In the genomic region with DNA sequence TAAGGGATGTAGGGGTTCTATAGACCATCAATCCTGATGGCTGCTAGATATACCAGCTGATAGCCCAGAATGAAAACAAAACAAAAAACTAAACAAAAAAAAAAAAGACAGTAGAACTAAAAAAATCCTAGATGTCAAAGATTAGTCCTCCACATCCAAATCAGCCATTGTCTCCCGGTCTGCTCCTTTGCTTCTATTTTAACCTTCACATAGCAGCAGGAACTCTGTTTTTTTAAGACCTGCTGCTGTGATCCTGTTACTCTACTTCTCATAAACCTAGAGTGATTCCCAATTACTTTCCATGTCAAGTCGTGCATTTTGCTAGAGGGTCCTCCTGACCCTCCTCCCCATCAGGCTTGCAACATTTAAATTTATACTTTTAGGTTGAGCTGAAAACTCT, we compare ENCODE assay signal across 9 cellular contexts. TPM values are rescaled to one million over a fixed set of nuclear protein-coding genes. Genes with fewer than 3 reads are reported as not detected.
DNase-seq lines count a peak whose midpoint lies in the region; ATAC-seq and TF ChIP-seq lines count a peak whose summit lies in the region.
"Had no signal": no experiment of that assay in that cellular context is flagged by ENCODE, and none has a peak within 500 bp of the region (broad histone marks: within the 10 kb centered on the region; RNA-seq: fewer than 3 reads in every experiment).

No MANE protein-coding gene starts in this region.

- H3K4me1 Mint-ChIP-seq in neural crest cell = peaks cover 40% of the 10 kb centered on the region

- intact Hi-C loops in heart right ventricle (cut with DNase I) (loop anchor here in 1 of 10 donors (5.0 kb wide), 1 partner anchor 35 kb away; no protein-coding TSS in a partner anchor), Right ventricle myocardium superior (cut with DNase I) (no loop called here), vagina (cut with DNase I) (loop anchor here (5.0 kb wide), 1 partner anchor 165 kb away; the partner anchor contains the start of gene PLXND1)

- peak overlapping the region; percentile 69 for H3K4me3 Mint-ChIP-seq in neural crest cell

- DNase-seq in heart right ventricle (no peak), Right ventricle myocardium superior (no peak), cerebellum (ENCODE audit: low spot score) (peak; percentile 24), neural crest cell (ENCODE audit: low read depth, low spot score) (no peak), vagina (ENCODE audit: extremely low spot score in 2 of 2) (no peak), NCI-H2196 treated with DMSO at 0.1 percent for 48 hours (lab: John Stamatoyannopoulos, UW; ENCODE audit: unreplicated experiment) (no peak), NCI-H526 (lab: John Stamatoyannopoulos, UW) (no peak)
- DNase-seq: SHP77 had no signal

- H3K27ac ChIP-seq in heart right ventricle = peak overlapping the region; percentile 14 to 96 (median 89)
- H3K27ac ChIP-seq in vagina = peak overlapping the region; percentile 94

- H3K4me1 ChIP-seq in heart right ventricle (peaks cover 22 to 64% (median 50%) of the 10 kb centered on the region in 9 donors), vagina (peaks cover 51% of the 10 kb centered on the region)

- no peak for TF ChIP-seq POLR2A in vagina (IDR thresholded peaks at IDR 0.05)

- TF ChIP-seq CTCF in heart right ventricle (IDR thresholded peaks at IDR 0.05) (no peak), neural crest cell (conservative IDR thresholded peaks at IDR 0.05) (no peak), vagina (IDR thresholded peaks at IDR 0.05) (no peak)

- H3K9me3 Mint-ChIP-seq in neural crest cell = no peaks in the 10 kb centered on the region

- 28 to 31% methylated on average over 2 of the region's 2 CpGs for WGBS in heart right ventricle, 2 donors

- H3K36me3 ChIP-seq in heart right ventricle (peaks cover 0 to 10% (median 2%) of the 10 kb centered on the region in 9 donors), vagina (peaks cover 0 to 3% of the 10 kb centered on the region in 2 donors)

- no peak for ATAC-seq in heart right ventricle
- no peak for ATAC-seq in Right ventricle myocardium superior (ENCODE audit: poor library complexity)
- ATAC-seq in HG02763 (IDR thresholded peaks at IDR 0.05; ENCODE audit: unreplicated experiment) = no peak

- H3K4me3 ChIP-seq in heart right ventricle = no peak overlapping the region
- no peak overlapping the region for H3K4me3 ChIP-seq in vagina

- H3K36me3 Mint-ChIP-seq in neural crest cell (ENCODE audit: low read depth) = no peaks in the 10 kb centered on the region

- no peaks in the 10 kb centered on the region for H3K9me3 ChIP-seq in heart right ventricle
- H3K9me3 ChIP-seq in vagina = no peaks in the 10 kb centered on the region

- no peaks in the 10 kb centered on the region for H3K27me3 ChIP-seq in heart right ventricle
- no peaks in the 10 kb centered on the region for H3K27me3 ChIP-seq in vagina

- H3K27ac Mint-ChIP-seq in neural crest cell (ENCODE audit: unreplicated experiment) = no peak overlapping the region

- no peaks in the 10 kb centered on the region for H3K27me3 Mint-ChIP-seq in neural crest cell (ENCODE audit: low read depth)

RNA-seq across cellular contexts. Expression of gene IFT122, which starts 2.5 kb away (rescaled TPM):
- total RNA-seq in heart right ventricle (10 to 100 TPM; 12.4 to 23.9 (median 16.8) TPM), Right ventricle myocardium superior (19.3 TPM), cerebellum (33.6 TPM), neural crest cell (44.9 and 49.3 TPM in 2 replicates), vagina (33.4 TPM)
- 10 to 100 TPM in 1 of 2 donors, 1 to 10 TPM in 1; 9.7 to 29.1 TPM for polyA plus RNA-seq in heart right ventricle

RNA-seq across cellular contexts. Expression of gene MBD4, which starts 2.7 kb away (rescaled TPM):
- total RNA-seq in heart right ventricle (10 to 100 TPM; 16.4 to 31.9 (median 19.2) TPM), Right ventricle myocardium superior (18.7 TPM), cerebellum (19.5 TPM), neural crest cell (37.8 and 39.5 TPM in 2 replicates), vagina (32.4 TPM)
- 10 to 100 TPM; 11.1 to 37.8 TPM for polyA plus RNA-seq in heart right ventricle

RNA-seq across cellular contexts. Expression of gene EFCAB12, which starts 14.1 kb away (rescaled TPM):
- total RNA-seq in heart right ventricle = under 1 TPM in 4 of 10 donors, not detected in 6; 0.15 to 0.23 (median 0.16) TPM
- polyA plus RNA-seq in heart right ventricle = under 1 TPM in 1 of 2 donors, not detected in 1; 0.10 TPM
- total RNA-seq in Right ventricle myocardium superior = not detected
- 1.3 TPM for total RNA-seq in cerebellum
- total RNA-seq in neural crest cell = 3.1 and 4.0 TPM in 2 replicates
- total RNA-seq in vagina = not detected
